In genomic region chrX:123648028-123648810, GRCh38 we compare ENCODE assay signal across 8 cellular contexts.
DNase-seq lines count a peak whose midpoint lies in the region; ATAC-seq and TF ChIP-seq lines count a peak whose summit lies in the region.

No MANE protein-coding gene starts in this region.

- no peak overlapping the region for H3K27ac Mint-ChIP-seq in activated naive CD8-positive, alpha-beta T cell treated with anti-CD3 and anti-CD28 coated beads, Interleukin-2, amount 50 U/mL, for 24 hours

- no peak overlapping the region for H3K27ac ChIP-seq in right lobe of liver
- H3K27ac ChIP-seq in RWPE1: no peak overlapping the region

- H3K4me3 ChIP-seq in HFF-Myc (replicated peaks; ENCODE audit: low read depth, low read length) (no peak overlapping the region), right lobe of liver (no peak overlapping the region)

- intact Hi-C loops in right lobe of liver (cut with DNase I): no loop called here

- 71% methylated on average over 5 of the region's 20 CpGs for WGBS in right lobe of liver (ENCODE audit: insufficient coverage, low coverage, low lambda C conversion rate, missing lambda C conversion rate)

- H3K9me3 ChIP-seq in right lobe of liver: no peaks in the 10 kb centered on the region

- TF ChIP-seq POLR2A in right lobe of liver (IDR thresholded peaks at IDR 0.05): no peak

- H3K4me1 Mint-ChIP-seq in activated naive CD8-positive, alpha-beta T cell treated with anti-CD3 and anti-CD28 coated beads, Interleukin-2, amount 50 U/mL, for 24 hours: peaks cover 32% of the 10 kb centered on the region

- H3K4me3 Mint-ChIP-seq in activated naive CD8-positive, alpha-beta T cell treated with anti-CD3 and anti-CD28 coated beads, Interleukin-2, amount 50 U/mL, for 24 hours: no peak overlapping the region

- CTCF ChIA-PET in RWPE1 (lab: Yijun Ruan, JAX): interaction anchor here (0.6 kb wide), 2 partner anchors 178 to 189 kb away, joined by 3 read pairs; no protein-coding TSS in a partner anchor

- no peak for ATAC-seq in activated naive CD8-positive, alpha-beta T cell treated with anti-CD3 and anti-CD28 coated beads, Interleukin-2, amount 50 U/mL, for 24 hours
- peak; percentile 33 to 89 (median 60) for ATAC-seq in right lobe of liver

- POLR2A ChIA-PET in RWPE1 (lab: Yijun Ruan, JAX; ENCODE audit: low non-redundant PET): no interaction called here

- H3K27me3 Mint-ChIP-seq in activated naive CD8-positive, alpha-beta T cell treated with anti-CD3 and anti-CD28 coated beads, Interleukin-2, amount 50 U/mL, for 24 hours: no peaks in the 10 kb centered on the region

- H3K36me3 Mint-ChIP-seq in activated naive CD8-positive, alpha-beta T cell treated with anti-CD3 and anti-CD28 coated beads, Interleukin-2, amount 50 U/mL, for 24 hours (ENCODE audit: low read depth): peaks cover 21% of the 10 kb centered on the region

- peak; percentile 27 for DNase-seq in AG08396 (ENCODE audit: low spot score)
- DNase-seq in HFF-Myc (ENCODE audit: extremely low read depth, low read depth): peak; percentile 5
- peak; percentile 3 for DNase-seq in activated naive CD8-positive, alpha-beta T cell treated with anti-CD3 and anti-CD28 coated beads, Interleukin-2, amount 50 U/mL, for 24 hours
- DNase-seq in right lobe of liver: peak in 1 of 3 donors; percentile 56
- no peak for DNase-seq in RWPE1 (ENCODE audit: low spot score)
- DNase-seq in NCI-H524 (lab: John Stamatoyannopoulos, UW): no peak
- no peak for DNase-seq in NCI-H2107 (lab: John Stamatoyannopoulos, UW)
- DNase-seq in NCI-H1694 (lab: John Stamatoyannopoulos, UW): no peak

- TF ChIP-seq CTCF in HFF-Myc (IDR thresholded peaks at IDR 0.05; ENCODE audit: low read depth, low read length, missing control alignments): no peak
- TF ChIP-seq CTCF in right lobe of liver (IDR thresholded peaks at IDR 0.05): no peak
- TF ChIP-seq CTCF in RWPE1 (conservative IDR thresholded peaks at IDR 0.05; ENCODE audit: low read depth): no peak

- H3K27me3 ChIP-seq in right lobe of liver: no peaks in the 10 kb centered on the region

- no peaks in the 10 kb centered on the region for H3K9me3 Mint-ChIP-seq in activated naive CD8-positive, alpha-beta T cell treated with anti-CD3 and anti-CD28 coated beads, Interleukin-2, amount 50 U/mL, for 24 hours

- H3K36me3 ChIP-seq in right lobe of liver: no peaks in the 10 kb centered on the region

- no peaks in the 10 kb centered on the region for H3K4me1 ChIP-seq in right lobe of liver

Comparison
In these comparisons a context has a peak if more than half of its experiments do, and no peak if none do; other contexts are left out.
1. DNase-seq: peak in AG08396 (single experiment), HFF-Myc (single experiment) and activated naive CD8-positive, alpha-beta T cell treated with anti-CD3 and anti-CD28 coated beads, Interleukin-2, amount 50 U/mL, for 24 hours (single experiment); none in RWPE1 (single experiment), NCI-H524 (0 of 2), NCI-H2107 (single experiment) and NCI-H1694 (single experiment).